1 cellular context compared by ENCODE assay signal in genomic region chr4:37662861-37663390, GRCh38.
TF ChIP-seq lines count a peak whose summit lies in the region.

No MANE protein-coding gene starts in this region.

TF ChIP-seq in H1, 55 proteins besides CTCF, POLR2A, EP300 and RAD21:
- TF ChIP-seq SP1 (IDR thresholded peaks at IDR 0.05; ENCODE audit: low read depth, low read length) (no peak), CHD1 (IDR thresholded peaks at IDR 0.05; ENCODE audit: low read depth, low read length) (no peak), TEAD4 (IDR thresholded peaks at IDR 0.05; ENCODE audit: low read depth, low read length) (no peak)
